Comparison of ENCODE assay signal across 8 cellular contexts in the genomic region with DNA sequence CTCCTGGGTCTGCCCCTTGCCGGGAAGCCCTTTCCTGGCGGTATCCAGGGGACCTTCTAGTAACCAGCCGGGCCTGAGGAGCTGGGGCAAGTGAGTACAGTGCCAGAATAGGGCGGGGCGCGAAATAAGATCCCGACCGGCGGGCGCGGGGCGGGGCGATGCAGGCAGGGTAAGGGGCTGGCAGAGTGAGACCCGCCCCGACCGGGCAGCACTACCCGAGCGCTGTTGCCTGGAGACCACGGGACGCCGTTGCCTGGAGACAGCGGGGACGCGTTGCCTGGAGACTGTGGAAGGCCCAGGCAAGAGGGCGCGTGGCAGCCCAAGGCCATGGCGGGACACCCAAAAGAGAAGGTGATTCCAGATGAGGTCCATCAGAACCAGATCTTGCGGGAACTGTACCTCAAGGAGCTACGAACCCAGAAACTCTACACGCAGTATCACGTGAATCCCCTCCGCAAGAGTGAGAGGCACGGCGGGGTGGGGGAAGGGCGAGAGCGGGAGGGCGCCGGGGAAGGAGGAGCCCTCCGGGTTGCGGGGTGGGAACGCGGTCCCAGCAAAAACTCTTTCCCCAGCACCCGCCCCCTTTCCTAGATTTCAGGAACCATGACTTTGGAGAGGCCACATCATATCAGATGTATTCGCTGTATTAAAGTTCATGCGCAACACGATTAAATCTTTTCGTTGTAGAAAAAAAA.
DNase-seq lines count a peak whose midpoint lies in the region; ATAC-seq and TF ChIP-seq lines count a peak whose summit lies in the region.

No MANE protein-coding gene starts in this region.

- ATAC-seq in SK-N-SH treated with all-trans-retinoic acid at 6 μM for 48 hours (peak; percentile 93), HG03159 (IDR thresholded peaks at IDR 0.05; ENCODE audit: unreplicated experiment) (no peak)

- no peaks in the 10 kb centered on the region for H3K4me1 ChIP-seq in MM.1S (ENCODE audit: low read length)

- DNase-seq in COLO829 (ENCODE audit: low spot score), result peak; percentile 20
- peak; percentile 16 for DNase-seq in MM.1S
- DNase-seq in cerebellar cortex (ENCODE audit: low spot score), result peak; percentile 77
- peak; percentile 63 for DNase-seq in iris pigment epithelial cell (ENCODE audit: low read depth)
- no peak for DNase-seq in putamen (ENCODE audit: low spot score)

- H2AFZ ChIP-seq in MM.1S (ENCODE audit: low read length), result no peak overlapping the region

- H3K27ac ChIP-seq in MM.1S (ENCODE audit: low read length) (no peak overlapping the region), skin epidermis (no peak overlapping the region)

- H3K9me3 ChIP-seq in MM.1S (replicated peaks; ENCODE audit: insufficient read depth, low read length), result no peaks in the 10 kb centered on the region

- H3K9ac ChIP-seq in MM.1S (ENCODE audit: low read length), result no peak overlapping the region

- peak overlapping the region; percentile 12; the same call in 1 of the 2 replicates for H3K4me2 ChIP-seq in MM.1S (ENCODE audit: low read depth, low read length)

- H3K9me2 ChIP-seq in MM.1S (replicated peaks; ENCODE audit: insufficient read depth, low read length), result no peaks in the 10 kb centered on the region

- no peaks in the 10 kb centered on the region for H3F3A ChIP-seq in MM.1S (ENCODE audit: insufficient read depth, low read length)

- H3K79me2 ChIP-seq in MM.1S (ENCODE audit: low read length), result no peaks in the 10 kb centered on the region

- H4K20me1 ChIP-seq in MM.1S (ENCODE audit: insufficient read depth, low read length), result no peaks in the 10 kb centered on the region

- no peaks in the 10 kb centered on the region for H3K36me3 ChIP-seq in MM.1S (replicated peaks; ENCODE audit: insufficient read depth, low read length)

- no peak for TF ChIP-seq CTCF in MM.1S (IDR thresholded peaks at IDR 0.05; ENCODE audit: low read length)

- H3K4me3 ChIP-seq in MM.1S (ENCODE audit: low read length), result no peak overlapping the region
- peak overlapping the region; percentile 11 to 32 (median 28) for H3K4me3 ChIP-seq in skin epidermis

- no peaks in the 10 kb centered on the region for H3K27me3 ChIP-seq in MM.1S (replicated peaks; ENCODE audit: insufficient read depth, low read length)

TF ChIP-seq in SK-N-SH treated with all-trans-retinoic acid at 6 μM for 48 hours, 23 proteins besides CTCF, POLR2A, EP300 and RAD21:
- TF ChIP-seq ZFP3 (CRISPR knock-in tag; IDR thresholded peaks at IDR 0.05) (no peak), ZC3H10 (CRISPR knock-in tag; IDR thresholded peaks at IDR 0.05) (no peak), ARNTL (CRISPR knock-in tag; IDR thresholded peaks at IDR 0.05; ENCODE audit: borderline replicate concordance, low read depth) (no peak), RARB (CRISPR knock-in tag; IDR thresholded peaks at IDR 0.05) (no peak), ISL1 (CRISPR knock-in tag; IDR thresholded peaks at IDR 0.05) (no peak), ESRRG (CRISPR knock-in tag; IDR thresholded peaks at IDR 0.05) (no peak), ZNF565 (CRISPR knock-in tag; conservative IDR thresholded peaks at IDR 0.05; ENCODE audit: low read depth) (no peak), GLIS3 (CRISPR knock-in tag; IDR thresholded peaks at IDR 0.05) (no peak), OSR1 (CRISPR knock-in tag; IDR thresholded peaks at IDR 0.05) (no peak), TOX (CRISPR knock-in tag; IDR thresholded peaks at IDR 0.05; ENCODE audit: borderline replicate concordance) (no peak), PPARA (CRISPR knock-in tag; IDR thresholded peaks at IDR 0.05; ENCODE audit: borderline replicate concordance) (no peak), BACH2 (CRISPR knock-in tag; IDR thresholded peaks at IDR 0.05; ENCODE audit: borderline replicate concordance) (no peak)
- TF ChIP-seq, protein P1, sequence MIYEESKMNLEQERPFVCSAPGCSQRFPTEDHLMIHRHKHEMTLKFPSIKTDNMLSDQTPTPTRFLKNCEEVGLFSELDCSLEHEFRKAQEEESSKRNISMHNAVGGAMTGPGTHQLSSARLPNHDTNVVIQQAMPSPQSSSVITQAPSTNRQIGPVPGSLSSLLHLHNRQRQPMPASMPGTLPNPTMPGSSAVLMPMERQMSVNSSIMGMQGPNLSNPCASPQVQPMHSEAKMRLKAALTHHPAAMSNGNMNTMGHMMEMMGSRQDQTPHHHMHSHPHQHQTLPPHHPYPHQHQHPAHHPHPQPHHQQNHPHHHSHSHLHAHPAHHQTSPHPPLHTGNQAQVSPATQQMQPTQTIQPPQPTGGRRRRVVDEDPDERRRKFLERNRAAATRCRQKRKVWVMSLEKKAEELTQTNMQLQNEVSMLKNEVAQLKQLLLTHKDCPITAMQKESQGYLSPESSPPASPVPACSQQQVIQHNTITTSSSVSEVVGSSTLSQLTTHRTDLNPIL (CRISPR knock-in tag; IDR thresholded peaks at IDR 0.05; ENCODE audit: low read depth), result no peak
- TF ChIP-seq, protein P2, sequence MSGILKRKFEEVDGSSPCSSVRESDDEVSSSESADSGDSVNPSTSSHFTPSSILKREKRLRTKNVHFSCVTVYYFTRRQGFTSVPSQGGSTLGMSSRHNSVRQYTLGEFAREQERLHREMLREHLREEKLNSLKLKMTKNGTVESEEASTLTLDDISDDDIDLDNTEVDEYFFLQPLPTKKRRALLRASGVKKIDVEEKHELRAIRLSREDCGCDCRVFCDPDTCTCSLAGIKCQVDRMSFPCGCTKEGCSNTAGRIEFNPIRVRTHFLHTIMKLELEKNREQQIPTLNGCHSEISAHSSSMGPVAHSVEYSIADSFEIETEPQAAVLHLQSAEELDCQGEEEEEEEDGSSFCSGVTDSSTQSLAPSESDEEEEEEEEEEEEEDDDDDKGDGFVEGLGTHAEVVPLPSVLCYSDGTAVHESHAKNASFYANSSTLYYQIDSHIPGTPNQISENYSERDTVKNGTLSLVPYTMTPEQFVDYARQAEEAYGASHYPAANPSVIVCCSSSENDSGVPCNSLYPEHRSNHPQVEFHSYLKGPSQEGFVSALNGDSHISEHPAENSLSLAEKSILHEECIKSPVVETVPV (CRISPR knock-in tag; IDR thresholded peaks at IDR 0.05), result no peak
- TF ChIP-seq, protein P3, sequence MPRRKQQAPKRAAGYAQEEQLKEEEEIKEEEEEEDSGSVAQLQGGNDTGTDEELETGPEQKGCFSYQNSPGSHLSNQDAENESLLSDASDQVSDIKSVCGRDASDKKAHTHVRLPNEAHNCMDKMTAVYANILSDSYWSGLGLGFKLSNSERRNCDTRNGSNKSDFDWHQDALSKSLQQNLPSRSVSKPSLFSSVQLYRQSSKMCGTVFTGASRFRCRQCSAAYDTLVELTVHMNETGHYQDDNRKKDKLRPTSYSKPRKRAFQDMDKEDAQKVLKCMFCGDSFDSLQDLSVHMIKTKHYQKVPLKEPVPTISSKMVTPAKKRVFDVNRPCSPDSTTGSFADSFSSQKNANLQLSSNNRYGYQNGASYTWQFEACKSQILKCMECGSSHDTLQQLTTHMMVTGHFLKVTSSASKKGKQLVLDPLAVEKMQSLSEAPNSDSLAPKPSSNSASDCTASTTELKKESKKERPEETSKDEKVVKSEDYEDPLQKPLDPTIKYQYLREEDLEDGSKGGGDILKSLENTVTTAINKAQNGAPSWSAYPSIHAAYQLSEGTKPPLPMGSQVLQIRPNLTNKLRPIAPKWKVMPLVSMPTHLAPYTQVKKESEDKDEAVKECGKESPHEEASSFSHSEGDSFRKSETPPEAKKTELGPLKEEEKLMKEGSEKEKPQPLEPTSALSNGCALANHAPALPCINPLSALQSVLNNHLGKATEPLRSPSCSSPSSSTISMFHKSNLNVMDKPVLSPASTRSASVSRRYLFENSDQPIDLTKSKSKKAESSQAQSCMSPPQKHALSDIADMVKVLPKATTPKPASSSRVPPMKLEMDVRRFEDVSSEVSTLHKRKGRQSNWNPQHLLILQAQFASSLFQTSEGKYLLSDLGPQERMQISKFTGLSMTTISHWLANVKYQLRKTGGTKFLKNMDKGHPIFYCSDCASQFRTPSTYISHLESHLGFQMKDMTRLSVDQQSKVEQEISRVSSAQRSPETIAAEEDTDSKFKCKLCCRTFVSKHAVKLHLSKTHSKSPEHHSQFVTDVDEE (CRISPR knock-in tag; IDR thresholded peaks at IDR 0.05), result no peak
TF ChIP-seq in SK-N-SH treated with all-trans-retinoic acid at 6 μM for 48 hours: peak in this region for 0.
